ENCODE assay signal across 33 cellular contexts in the genomic region with DNA sequence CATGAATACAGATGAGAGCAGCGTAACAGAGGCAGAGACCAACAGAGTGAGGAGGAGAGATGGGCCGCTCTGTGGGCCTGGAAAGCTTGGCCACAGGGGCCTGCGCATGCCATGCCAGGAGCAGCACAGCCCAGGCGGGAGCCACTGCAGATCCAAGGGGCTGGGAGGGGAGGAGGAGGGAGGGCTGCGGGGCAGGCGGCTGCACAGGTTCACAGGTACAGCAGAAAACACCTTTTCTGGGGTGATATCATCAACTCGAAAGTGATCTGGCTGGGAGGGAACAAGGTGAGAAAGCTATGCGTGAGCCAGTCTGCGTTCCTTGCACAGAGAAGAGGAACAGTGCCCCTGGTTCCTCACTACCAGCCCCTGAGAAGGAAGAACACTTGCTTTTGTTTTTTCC. TPM values are rescaled to one million over a fixed set of nuclear protein-coding genes. Genes with fewer than 3 reads are reported as not detected.
DNase-seq lines count a peak whose midpoint lies in the region; ATAC-seq and TF ChIP-seq lines count a peak whose summit lies in the region.
"Had no signal": no experiment of that assay in that cellular context is flagged by ENCODE, and none has a peak within 500 bp of the region (broad histone marks: within the 10 kb centered on the region; RNA-seq: fewer than 3 reads in every experiment).

No MANE protein-coding gene starts in this region.

- 41 to 74% (median 65%) methylated on average over 8 to 9 of the region's 9 CpGs for WGBS in stomach, 5 donors

- H3K4me3 ChIP-seq in stomach = no peak overlapping the region
- H3K4me3 ChIP-seq: gastroesophageal sphincter, hepatocyte, lung, mucosa of descending colon, tibial artery had no signal

- H3K9me3 ChIP-seq in stomach = no peaks in the 10 kb centered on the region
- H3K9me3 ChIP-seq: gastroesophageal sphincter, mucosa of descending colon, SK-N-SH, tibial artery had no signal

- DNase-seq in CD1c-positive myeloid dendritic cell (ENCODE audit: extremely low spot score) = peak; percentile 37
- peak; percentile 5 for DNase-seq in GDM1 (lab: John Stamatoyannopoulos, UW)
- peak; percentile 57 for DNase-seq in mesenteric fat pad (ENCODE audit: low spot score)
- DNase-seq in stomach = no peak
- DNase-seq in NCI-H2081 treated with DMSO at 0.1 percent for 48 hours (lab: John Stamatoyannopoulos, UW) = no peak
- DNase-seq: activated CD4-positive, alpha-beta T cell treated with anti-CD3 and anti-CD28 coated beads, Interleukin-2, amount 50 U/mL, for 48 hours; activated CD8-positive, alpha-beta memory T cell treated with anti-CD3 and anti-CD28 coated beads, Interleukin-2, amount 50 U/mL, for 4 hours; activated naive CD4-positive, alpha-beta T cell treated with Interleukin-2 at 50 U/mL for 16 hours; amniotic stem cell; brain microvascular endothelial cell; NCI-H146; NCI-H510A; OCI-M1; SK-N-SH; small intestine; tibial artery had no signal

- TF ChIP-seq POLR2A in stomach (IDR thresholded peaks at IDR 0.05) = no peak

- no peaks in the 10 kb centered on the region for H3K27me3 ChIP-seq in stomach
- H3K27me3 ChIP-seq: brain microvascular endothelial cell, gastroesophageal sphincter, hepatocyte, tibial artery had no signal

- no peak for ATAC-seq in GM21723 (IDR thresholded peaks at IDR 0.05; ENCODE audit: unreplicated experiment)
- no peak for ATAC-seq in HG03571 (IDR thresholded peaks at IDR 0.05; ENCODE audit: unreplicated experiment)
- ATAC-seq: gastroesophageal sphincter; mucosa of descending colon; natural killer cell treated with Interleukin-12 subunit alpha and Interleukin-12 subunit beta and Interleukin-15 and Interleukin-18, amount 100 ng/mL, for 72 hours had no signal

- TF ChIP-seq EP300 in stomach (IDR thresholded peaks at IDR 0.05) = no peak

- H3K4me1 ChIP-seq in stomach = peaks cover 52 to 87% (median 70%) of the 10 kb centered on the region in 4 donors

- peak overlapping the region; percentile 28 to 88 (median 53) for H3K27ac ChIP-seq in stomach
- H3K27ac ChIP-seq: brain microvascular endothelial cell, C4-2B, gastroesophageal sphincter, hepatocyte, tibial artery had no signal

- intact Hi-C loops in stomach (cut with DNase I; ENCODE audit: low total_unique reads) = no loop called here

- H3K36me3 ChIP-seq in stomach = peaks cover 0 to 7% (median 0%) of the 10 kb centered on the region in 4 donors
- H3K36me3 ChIP-seq: brain microvascular endothelial cell, gastroesophageal sphincter had no signal

- no peak for TF ChIP-seq CTCF in stomach (IDR thresholded peaks at IDR 0.05)

RNA-seq across cellular contexts. Expression of a gene that starts 14.8 kb away (rescaled TPM):
- 21.5 TPM for total RNA-seq in mesenteric fat pad
- 10 to 100 TPM in 4 of 5 donors, 1 to 10 TPM in 1; 6.4 to 53.6 (median 37.1) TPM for total RNA-seq in stomach
- polyA plus RNA-seq in stomach = 10 to 100 TPM; 13.8 to 28.4 (median 26.9) TPM

RNA-seq across cellular contexts. Expression of a gene that starts 44.1 kb away (rescaled TPM):
- total RNA-seq in mesenteric fat pad (0.26 TPM), stomach (10 to 100 TPM in 1 of 5 donors, 1 to 10 TPM in 1, not detected in 3; 1.7 to 14.2 TPM)
- polyA plus RNA-seq in stomach = 1 to 10 TPM in 1 of 3 donors, under 1 TPM in 2; 0.53 to 1.1 (median 0.75) TPM
- total RNA-seq: chondrocyte, Daoy, endothelial cell of umbilical vein, H1, hepatocyte, HT-29, osteocyte, renal cortical epithelial cell had no signal
- polyA plus RNA-seq: endothelial cell of umbilical vein, H1, SK-N-SH had no signal

RNA-seq across cellular contexts. Expression of a gene that starts 56.9 kb away (rescaled TPM):
- total RNA-seq in mesenteric fat pad (47.2 TPM), stomach (over 10,000 TPM in 2 of 5 donors, 1,000 to 10,000 TPM in 1, 100 to 1,000 TPM in 2; 367 to 55,790 (median 1,114) TPM)
- polyA plus RNA-seq in stomach = over 10,000 TPM; 23,067 to 73,485 (median 39,030) TPM
- total RNA-seq: activated T-helper 1 cell treated with anti-CD3 and anti-CD28 coated beads, Interleukin-12 subunit alpha, Interleukin-12 subunit beta, Interleukin-2, Interleukin-4 antibody, amounts not matched to agents 30 ng/mL and 10 ng/mL and 1 ng/mL, durations not matched to agents 14 hours and 24 hours and 36 hours; chondrocyte; Daoy; endothelial cell of umbilical vein; H1; HT-29; lung; natural killer cell treated with Interleukin-12 subunit alpha and Interleukin-12 subunit beta and Interleukin-15 and Interleukin-18, amount 100 ng/mL, for 72 hours; osteocyte; renal cortical epithelial cell; T-helper 1 cell treated with Interleukin-12 subunit alpha and Interleukin-12 subunit beta and Interleukin-4 antibody, amounts not matched to agents 30 ng/mL and 1 ng/mL, for 36 hours had no signal
- polyA plus RNA-seq: endothelial cell of umbilical vein, H1, SK-N-SH had no signal

Comparison
In these comparisons a context has a peak if more than half of its experiments do, and no peak if none do; other contexts are left out.
1. DNase-seq: peak in CD1c-positive myeloid dendritic cell (single experiment), GDM1 (single experiment) and mesenteric fat pad (single experiment); none in stomach (single experiment) and NCI-H2081 treated with DMSO at 0.1 percent for 48 hours (single experiment).